ENCODE assay signal across 26 cellular contexts in the genomic region with DNA sequence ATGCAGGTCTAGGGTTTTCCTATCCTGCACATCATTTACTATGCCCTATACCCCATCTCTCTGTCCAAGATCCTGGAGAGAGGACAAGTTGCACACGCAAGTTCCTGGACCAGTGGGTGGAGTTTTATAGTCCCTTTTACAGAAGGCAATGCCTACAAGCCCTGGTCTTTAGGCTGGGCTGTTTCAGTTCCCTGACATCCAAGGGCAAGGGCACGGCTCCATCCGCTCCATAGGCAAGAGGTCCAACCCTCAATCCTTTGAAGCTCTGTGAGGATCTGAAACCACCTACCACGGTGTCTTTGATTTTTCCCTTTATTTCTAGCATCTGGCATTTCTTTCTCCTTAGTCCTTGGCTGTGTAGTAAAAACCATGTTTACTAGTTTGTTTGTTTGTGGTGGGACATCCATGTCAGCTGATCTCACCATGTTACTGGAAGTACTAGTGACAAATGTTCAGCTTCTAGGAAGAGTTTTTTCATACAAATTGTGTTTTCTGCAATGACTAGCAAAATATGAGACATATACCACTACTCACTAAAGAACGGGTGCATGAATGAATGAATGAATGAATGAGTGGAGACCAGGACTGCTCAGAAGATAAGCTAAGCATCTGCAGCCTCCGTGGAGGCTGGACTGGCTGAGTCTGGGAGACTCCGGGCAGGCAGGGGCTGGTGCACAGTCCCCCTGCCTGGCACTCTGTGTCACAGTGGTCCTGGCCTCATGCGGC.
"Had no signal": no experiment of that assay in that cellular context is flagged by ENCODE, and none has a peak within 500 bp of the region (broad histone marks: within the 10 kb centered on the region; RNA-seq: fewer than 3 reads in every experiment).

No MANE protein-coding gene starts in this region.

- H3K4me1 ChIP-seq: colonic mucosa, gastrocnemius medialis, neural progenitor cell, parathyroid adenoma, prostate gland, right atrium auricular region, sigmoid colon, testis, tibial artery, upper lobe of left lung had no signal

- H3K9me3 ChIP-seq: colonic mucosa, gastrocnemius medialis, heart left ventricle, prostate gland, right atrium auricular region, sigmoid colon, spleen, testis, tibial artery, upper lobe of left lung had no signal

- H3K4me3 ChIP-seq: colonic mucosa, gastrocnemius medialis, heart left ventricle, hepatocyte, lung, neural progenitor cell, prostate gland, right atrium auricular region, sigmoid colon, spleen, testis, tibial artery, upper lobe of left lung had no signal

- H3K9ac ChIP-seq: neural progenitor cell, parathyroid adenoma had no signal

- H3K27me3 ChIP-seq: colonic mucosa, gastrocnemius medialis, heart left ventricle, hepatocyte, neural progenitor cell, right atrium auricular region, sigmoid colon, spleen, testis, tibial artery, upper lobe of left lung had no signal

- H2AFZ ChIP-seq: hepatocyte, neural progenitor cell, parathyroid adenoma had no signal

- DNase-seq: colonic mucosa; effector CD8-positive, alpha-beta T cell; endodermal cell; foreskin fibroblast; gastrocnemius medialis; heart left ventricle; kidney glomerular epithelial cell; naive B cell; sigmoid colon; spleen; stimulated activated CD4-positive, alpha-beta T cell treated with anti-CD3 and anti-CD28 coated beads, Interleukin-4, amount 100 ng/mL, for 4 hours; stimulated activated naive CD8-positive, alpha-beta T cell treated with anti-CD3 and anti-CD28 coated beads, Interleukin-15, Interleukin-2, amounts not matched to agents 100 U/mL and 50 U/mL, for 24 hours; substantia nigra; testis; tibial artery; upper lobe of left lung had no signal

- H3K27ac ChIP-seq: colonic mucosa, epithelial cell of prostate, gastrocnemius medialis, heart left ventricle, hepatocyte, neural progenitor cell, parathyroid adenoma, prostate gland, right atrium auricular region, sigmoid colon, spleen, testis, tibial artery, upper lobe of left lung had no signal

- H3K79me2 ChIP-seq: hepatocyte, parathyroid adenoma had no signal

- H3K4me2 ChIP-seq: hepatocyte, neural progenitor cell had no signal

- H3K36me3 ChIP-seq: colonic mucosa, gastrocnemius medialis, neural progenitor cell, prostate gland, right atrium auricular region, sigmoid colon had no signal

- ATAC-seq: esophagus mucosa; gastrocnemius medialis; heart left ventricle; natural killer cell treated with Interleukin-12 subunit alpha and Interleukin-12 subunit beta and Interleukin-15 and Interleukin-18, amount 100 ng/mL, for 72 hours had no signal

- FAIRE-seq: islet of Langerhans had no signal
